In genomic region chr6:21773199-21773974, GRCh38 we compare ENCODE assay signal across 31 cellular contexts.
DNase-seq lines count a peak whose midpoint lies in the region; ATAC-seq, FAIRE-seq and TF ChIP-seq lines count a peak whose summit lies in the region.
"Had no signal": no experiment of that assay in that cellular context is flagged by ENCODE, and none has a peak within 500 bp of the region (broad histone marks: within the 10 kb centered on the region; RNA-seq: fewer than 3 reads in every experiment).

No MANE protein-coding gene starts in this region.

- H3K36me3 Mint-ChIP-seq in endodermal cell (ENCODE audit: low read depth) (peaks cover 30% of the 10 kb centered on the region), nephron (ENCODE audit: low read depth) (peaks cover 27% of the 10 kb centered on the region)
- H3K36me3 Mint-ChIP-seq: activated naive CD8-positive, alpha-beta T cell treated with anti-CD3 and anti-CD28 coated beads for 36 hours; naive thymus-derived CD8-positive, alpha-beta T cell had no signal

- H3K9ac ChIP-seq in endodermal cell (ENCODE audit: extremely low read depth, low read length, poor library complexity, severe bottlenecking): no peak overlapping the region

- H3K27me3 Mint-ChIP-seq in endodermal cell (ENCODE audit: insufficient read depth): no peaks in the 10 kb centered on the region
- H3K27me3 Mint-ChIP-seq in nephron (ENCODE audit: low read depth): no peaks in the 10 kb centered on the region
- H3K27me3 Mint-ChIP-seq: activated naive CD8-positive, alpha-beta T cell treated with anti-CD3 and anti-CD28 coated beads for 36 hours had no signal

- H3K9me3 Mint-ChIP-seq in endodermal cell (no peaks in the 10 kb centered on the region), nephron (no peaks in the 10 kb centered on the region)
- H3K9me3 Mint-ChIP-seq: activated CD4-positive, alpha-beta T cell treated with anti-CD3 and anti-CD28 coated beads, Interleukin-2, amount 10 ng/mL, durations not matched to agents 24 days and 14 days; activated naive CD8-positive, alpha-beta T cell treated with anti-CD3 and anti-CD28 coated beads for 36 hours; naive thymus-derived CD8-positive, alpha-beta T cell had no signal

- no peak for ATAC-seq in Right ventricle myocardium superior (ENCODE audit: poor library complexity)
- ATAC-seq: esophagus mucosa; left ventricle myocardium superior; naive thymus-derived CD8-positive, alpha-beta T cell; pancreas had no signal

- H3K27ac ChIP-seq in cardiac muscle cell: peak overlapping the region; percentile 14
- peak overlapping the region; percentile 87 for H3K27ac ChIP-seq in endodermal cell (ENCODE audit: low read depth, low read length)
- peak overlapping the region; percentile 31 for H3K27ac ChIP-seq in thymus (ENCODE audit: low read depth)
- no peak overlapping the region for H3K27ac ChIP-seq in effector memory CD4-positive, alpha-beta T cell (ENCODE audit: insufficient read depth, low read length, poor library complexity, severe bottlenecking)
- H3K27ac ChIP-seq: C4-2B, coronary artery, HL-60, pancreas, SJCRH30, suprapubic skin, vagina had no signal

- TF ChIP-seq CTCF in cardiac muscle cell (IDR thresholded peaks at IDR 0.05; ENCODE audit: low read depth, low read length) (no peak), endodermal cell (conservative IDR thresholded peaks at IDR 0.05) (no peak), nephron (IDR thresholded peaks at IDR 0.05; ENCODE audit: unreplicated experiment in 3 of 3) (no peak)

- H3K27ac Mint-ChIP-seq in endodermal cell: peak overlapping the region; percentile 35
- peak overlapping the region; percentile 18 to 83 (median 73) for H3K27ac Mint-ChIP-seq in nephron
- H3K27ac Mint-ChIP-seq: activated CD4-positive, alpha-beta T cell treated with anti-CD3 and anti-CD28 coated beads, Interleukin-2, amount 10 ng/mL, durations not matched to agents 24 days and 14 days; activated naive CD8-positive, alpha-beta T cell treated with anti-CD3 and anti-CD28 coated beads for 36 hours; naive thymus-derived CD8-positive, alpha-beta T cell had no signal

- H3K9me3 ChIP-seq in cardiac muscle cell (ENCODE audit: low read depth) (no peaks in the 10 kb centered on the region), endodermal cell (ENCODE audit: control insufficient read depth, low read length) (no peaks in the 10 kb centered on the region), thymus (ENCODE audit: control insufficient read depth) (no peaks in the 10 kb centered on the region)
- H3K9me3 ChIP-seq in effector memory CD4-positive, alpha-beta T cell (ENCODE audit: control insufficient read depth, low read length): no peaks in the 10 kb centered on the region
- H3K9me3 ChIP-seq: pancreas, SJCRH30, suprapubic skin, vagina had no signal

- DNase-seq in cardiac muscle cell (ENCODE audit: low read depth in 1 of 2, low spot score in 1 of 2) (no peak), Right ventricle myocardium superior (no peak), endodermal cell (no peak), HTR-8/SVneo (ENCODE audit: insufficient read length, low spot score) (no peak), GM12892 (ENCODE audit: insufficient read length) (no peak)
- DNase-seq in effector memory CD4-positive, alpha-beta T cell: no peak
- DNase-seq: activated CD4-positive, alpha-beta T cell treated with anti-CD3 and anti-CD28 coated beads, Interleukin-2, amount 10 ng/mL, durations not matched to agents 24 days and 14 days; activated CD8-positive, alpha-beta memory T cell treated with anti-CD3 and anti-CD28 coated beads for 24 hours; activated naive CD8-positive, alpha-beta T cell treated with anti-CD3 and anti-CD28 coated beads for 36 hours; activated T-cell treated with anti-CD3 and anti-CD28 coated beads for 4 hours; anterior cingulate cortex; foreskin fibroblast; GDM1; islet precursor cell; left ventricle myocardium superior; naive thymus-derived CD8-positive, alpha-beta T cell; NCI-H1436 treated with DMSO at 0.1 percent for 48 hours; NCI-H2081 treated with DMSO at 0.1 percent for 48 hours; NCI-H345; pancreas; SJCRH30; stimulated activated CD4-positive, alpha-beta T cell treated with anti-CD3 and anti-CD28 coated beads, Interleukin-1b, Interleukin-23, amount 100 ng/mL, for 48 hours; stimulated activated naive CD4-positive, alpha-beta T cell treated with Interleukin-2 at 50 U/mL for 16 hours had no signal

- FAIRE-seq in HTR-8/SVneo (lab: Jason Lieb, UNC) (no peak), GM12892 (lab: Jason Lieb, UNC) (no peak)
- FAIRE-seq: pancreas had no signal

- no peak for TF ChIP-seq POLR2A in GM12892 (IDR thresholded peaks at IDR 0.05; ENCODE audit: low read depth, low read length)

- H3K4me3 ChIP-seq in cardiac muscle cell (no peak overlapping the region), endodermal cell (ENCODE audit: low read length) (no peak overlapping the region), thymus (ENCODE audit: low read length) (no peak overlapping the region)
- H3K4me3 ChIP-seq in effector memory CD4-positive, alpha-beta T cell (ENCODE audit: insufficient read depth, low read depth, low read length, poor library complexity, severe bottlenecking): no peak overlapping the region
- H3K4me3 ChIP-seq: coronary artery, pancreas, SJCRH30, suprapubic skin, vagina had no signal

- H3K4me3 Mint-ChIP-seq in endodermal cell: no peak overlapping the region
- H3K4me3 Mint-ChIP-seq in nephron: no peak overlapping the region
- H3K4me3 Mint-ChIP-seq: activated CD4-positive, alpha-beta T cell treated with anti-CD3 and anti-CD28 coated beads, Interleukin-2, amount 10 ng/mL, durations not matched to agents 24 days and 14 days; activated naive CD8-positive, alpha-beta T cell treated with anti-CD3 and anti-CD28 coated beads for 36 hours; naive thymus-derived CD8-positive, alpha-beta T cell had no signal

- H3K4me1 ChIP-seq in cardiac muscle cell (ENCODE audit: low read depth): peaks cover 36% of the 10 kb centered on the region
- H3K4me1 ChIP-seq in endodermal cell (ENCODE audit: control insufficient read depth, insufficient read depth, low read length): peaks cover 6% of the 10 kb centered on the region
- peaks cover 2% of the 10 kb centered on the region for H3K4me1 ChIP-seq in thymus (ENCODE audit: control insufficient read depth, insufficient read depth, low read length)
- no peaks in the 10 kb centered on the region for H3K4me1 ChIP-seq in effector memory CD4-positive, alpha-beta T cell (ENCODE audit: control insufficient read depth, insufficient read depth, low read length, poor library complexity, severe bottlenecking)
- H3K4me1 ChIP-seq: pancreas had no signal

- no peaks in the 10 kb centered on the region for H3K36me3 ChIP-seq in cardiac muscle cell
- peaks cover 52% of the 10 kb centered on the region for H3K36me3 ChIP-seq in endodermal cell (ENCODE audit: control insufficient read depth, insufficient read depth, low read length)
- no peaks in the 10 kb centered on the region for H3K36me3 ChIP-seq in thymus (ENCODE audit: control insufficient read depth, insufficient read depth)
- no peaks in the 10 kb centered on the region for H3K36me3 ChIP-seq in effector memory CD4-positive, alpha-beta T cell (ENCODE audit: control insufficient read depth, insufficient read depth, low read length)
- H3K36me3 ChIP-seq: pancreas, SJCRH30, suprapubic skin, vagina had no signal

- intact Hi-C loops in Right ventricle myocardium superior (cut with DNase I): no loop called here

- H3K27me3 ChIP-seq in cardiac muscle cell (no peaks in the 10 kb centered on the region), endodermal cell (ENCODE audit: control insufficient read depth, insufficient read depth, low read length, poor library complexity, severe bottlenecking) (no peaks in the 10 kb centered on the region), thymus (ENCODE audit: control insufficient read depth, insufficient read depth) (no peaks in the 10 kb centered on the region)
- no peaks in the 10 kb centered on the region for H3K27me3 ChIP-seq in effector memory CD4-positive, alpha-beta T cell (replicated peaks; ENCODE audit: control insufficient read depth, insufficient read depth, low read length, poor library complexity, severe bottlenecking)
- H3K27me3 ChIP-seq: pancreas, SJCRH30, suprapubic skin, vagina had no signal

- H3K4me1 Mint-ChIP-seq in endodermal cell (peaks cover 44% of the 10 kb centered on the region), nephron (peaks cover 52% of the 10 kb centered on the region)
- H3K4me1 Mint-ChIP-seq: activated CD4-positive, alpha-beta T cell treated with anti-CD3 and anti-CD28 coated beads, Interleukin-2, amount 10 ng/mL, durations not matched to agents 24 days and 14 days; activated naive CD8-positive, alpha-beta T cell treated with anti-CD3 and anti-CD28 coated beads for 36 hours; naive thymus-derived CD8-positive, alpha-beta T cell had no signal

- 88 to 94% methylated on average over 10 to 13 of the region's 13 CpGs for WGBS in endodermal cell (ENCODE audit: insufficient coverage in 1 of 2, insufficient read length in 1 of 2), 2 experiments
- WGBS in thymus: 98% methylated on average over 13 of the region's 13 CpGs
